In the genomic region with DNA sequence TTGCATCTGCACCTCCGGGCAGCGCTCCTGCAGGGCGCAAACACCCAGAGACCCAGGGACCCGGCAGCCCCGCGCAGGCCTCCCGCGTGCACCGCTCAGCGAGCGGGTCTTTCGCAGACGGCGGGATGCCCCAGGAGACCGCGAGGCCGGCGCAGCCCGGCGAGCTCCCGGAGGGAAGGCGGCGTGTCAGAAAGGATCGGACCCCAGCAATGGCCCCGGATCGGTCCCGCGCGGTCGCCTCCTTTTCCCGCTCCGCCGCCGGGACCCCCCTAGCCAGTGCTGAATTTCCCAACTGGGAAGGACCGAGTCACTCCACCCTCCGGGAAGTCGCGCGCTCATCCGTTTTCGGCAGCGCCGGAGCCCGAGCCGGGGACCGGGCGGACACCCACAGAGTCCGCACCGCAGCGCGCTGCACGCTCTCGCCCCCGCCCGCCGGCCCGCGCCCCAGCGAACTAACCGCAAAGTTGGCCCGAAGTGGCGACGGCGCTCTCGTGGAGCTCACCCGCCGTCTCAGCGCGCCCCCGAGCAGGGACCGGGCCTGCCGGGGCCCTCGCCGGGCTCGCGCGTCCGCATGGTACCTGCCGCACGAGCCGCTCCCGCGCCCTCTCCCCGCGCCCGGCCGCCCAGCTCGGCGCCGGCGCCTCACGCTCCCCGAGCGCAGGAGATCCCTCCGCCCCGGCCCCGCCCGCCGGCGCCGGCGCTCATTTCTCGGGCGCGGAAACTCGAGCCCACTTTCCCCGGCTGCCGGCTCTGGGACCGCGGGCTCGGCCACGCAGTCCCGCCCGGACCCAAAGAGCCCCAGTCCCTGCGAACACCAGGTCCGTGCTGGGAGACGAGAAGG, we compare ENCODE assay signal across 8 cellular contexts. TPM values are rescaled to one million over a fixed set of nuclear protein-coding genes. Genes with fewer than 3 reads are reported as not detected.
DNase-seq lines count a peak whose midpoint lies in the region; ATAC-seq and TF ChIP-seq lines count a peak whose summit lies in the region.

A gene with protein sequence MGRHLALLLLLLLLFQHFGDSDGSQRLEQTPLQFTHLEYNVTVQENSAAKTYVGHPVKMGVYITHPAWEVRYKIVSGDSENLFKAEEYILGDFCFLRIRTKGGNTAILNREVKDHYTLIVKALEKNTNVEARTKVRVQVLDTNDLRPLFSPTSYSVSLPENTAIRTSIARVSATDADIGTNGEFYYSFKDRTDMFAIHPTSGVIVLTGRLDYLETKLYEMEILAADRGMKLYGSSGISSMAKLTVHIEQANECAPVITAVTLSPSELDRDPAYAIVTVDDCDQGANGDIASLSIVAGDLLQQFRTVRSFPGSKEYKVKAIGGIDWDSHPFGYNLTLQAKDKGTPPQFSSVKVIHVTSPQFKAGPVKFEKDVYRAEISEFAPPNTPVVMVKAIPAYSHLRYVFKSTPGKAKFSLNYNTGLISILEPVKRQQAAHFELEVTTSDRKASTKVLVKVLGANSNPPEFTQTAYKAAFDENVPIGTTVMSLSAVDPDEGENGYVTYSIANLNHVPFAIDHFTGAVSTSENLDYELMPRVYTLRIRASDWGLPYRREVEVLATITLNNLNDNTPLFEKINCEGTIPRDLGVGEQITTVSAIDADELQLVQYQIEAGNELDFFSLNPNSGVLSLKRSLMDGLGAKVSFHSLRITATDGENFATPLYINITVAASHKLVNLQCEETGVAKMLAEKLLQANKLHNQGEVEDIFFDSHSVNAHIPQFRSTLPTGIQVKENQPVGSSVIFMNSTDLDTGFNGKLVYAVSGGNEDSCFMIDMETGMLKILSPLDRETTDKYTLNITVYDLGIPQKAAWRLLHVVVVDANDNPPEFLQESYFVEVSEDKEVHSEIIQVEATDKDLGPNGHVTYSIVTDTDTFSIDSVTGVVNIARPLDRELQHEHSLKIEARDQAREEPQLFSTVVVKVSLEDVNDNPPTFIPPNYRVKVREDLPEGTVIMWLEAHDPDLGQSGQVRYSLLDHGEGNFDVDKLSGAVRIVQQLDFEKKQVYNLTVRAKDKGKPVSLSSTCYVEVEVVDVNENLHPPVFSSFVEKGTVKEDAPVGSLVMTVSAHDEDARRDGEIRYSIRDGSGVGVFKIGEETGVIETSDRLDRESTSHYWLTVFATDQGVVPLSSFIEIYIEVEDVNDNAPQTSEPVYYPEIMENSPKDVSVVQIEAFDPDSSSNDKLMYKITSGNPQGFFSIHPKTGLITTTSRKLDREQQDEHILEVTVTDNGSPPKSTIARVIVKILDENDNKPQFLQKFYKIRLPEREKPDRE (N-terminal part only) (minus strand): TSS at position 650 of the 841 bp plus-strand sequence. CDS start 14,029 bp downstream, outside the sequence.

- H3K36me3 Mint-ChIP-seq in type B pancreatic cell = no peaks in the 10 kb centered on the region

- 6% methylated on average over 6 of the region's 117 CpGs for WGBS in SK-N-SH (ENCODE audit: low lambda C conversion rate)

- H3K4me2 ChIP-seq in SK-N-SH = peak within 1 kb of the TSS; percentile 85

- TF ChIP-seq CTCF in SK-N-SH (IDR thresholded peaks at IDR 0.05) (no peak), epithelial cell of proximal tubule (conservative IDR thresholded peaks at IDR 0.05; ENCODE audit: low read depth, low read length) (no peak), type B pancreatic cell (conservative IDR thresholded peaks at IDR 0.05) (no peak)

- H3K4me3 Mint-ChIP-seq in type B pancreatic cell = peak within 1 kb of the TSS; percentile 100

- peaks cover 13% of the 10 kb centered on the region; the same call in 1 of the 2 replicates for H3K9me3 ChIP-seq in SK-N-SH

- ATAC-seq in GM19463 (IDR thresholded peaks at IDR 0.05; ENCODE audit: unreplicated experiment) (peak; percentile 34), GM21526 (IDR thresholded peaks at IDR 0.05; ENCODE audit: low FRiP score, unreplicated experiment) (no peak)

- DNase-seq in SK-N-SH (peak; percentile 85), epithelial cell of proximal tubule (ENCODE audit: low read depth) (no peak), mesenteric fat pad (ENCODE audit: low spot score) (no peak), type B pancreatic cell (ENCODE audit: extremely low spot score, unreplicated experiment) (peak; percentile 87)
- DNase-seq in effector CD4-positive, alpha-beta T cell = no peak

- H2AFZ ChIP-seq in ACC112 (ENCODE audit: low read length, unreplicated experiment) (peak within 1 kb of the TSS; percentile 83), SK-N-SH (ENCODE audit: low read depth) (peak within 1 kb of the TSS; percentile 38; the same call in 1 of the 2 replicates)

- no peak for TF ChIP-seq EP300 in SK-N-SH (IDR thresholded peaks at IDR 0.05; ENCODE audit: borderline replicate concordance in 1 of 2, low read depth in 1 of 2, low read length in 1 of 2)

- peaks cover 18% of the 10 kb centered on the region for H3K4me1 ChIP-seq in ACC112 (ENCODE audit: control insufficient read depth, insufficient read depth, low read length, unreplicated experiment)
- H3K4me1 ChIP-seq in SK-N-SH (ENCODE audit: control insufficient read depth in 1 of 2, insufficient read depth in 2 of 2, low read depth in 1 of 2, low read length in 1 of 2) = peaks cover 0 to under 1% of the 10 kb centered on the region in 2 experiments; a peak in 3 of 4 replicates

- CTCF ChIA-PET in SK-N-SH (lab: Yijun Ruan, JAX) = interaction anchor here (1.6 kb wide), 1 partner anchor 54 kb away, joined by 3 read pairs; no protein-coding TSS in a partner anchor

- H3K36me3 ChIP-seq in ACC112 (ENCODE audit: insufficient read depth, low read length) (no peaks in the 10 kb centered on the region; the same call in 1 of the 2 replicates), SK-N-SH (replicated peaks in 1 of 2; ENCODE audit: control insufficient read depth in 1 of 2, insufficient read depth in 2 of 2, low read length in 1 of 2) (no peaks in the 10 kb centered on the region)

- POLR2A ChIA-PET in SK-N-SH (lab: Yijun Ruan, JAX) = no interaction called here

- no peaks in the 10 kb centered on the region for H3F3A ChIP-seq in SK-N-SH (replicated peaks; ENCODE audit: insufficient read depth)

- H3K27me3 ChIP-seq in ACC112 (ENCODE audit: insufficient read depth, low read length) (no peaks in the 10 kb centered on the region), SK-N-SH (ENCODE audit: insufficient read depth) (peaks cover 20% of the 10 kb centered on the region; the same call in 1 of the 2 replicates)

- H3K9ac ChIP-seq in SK-N-SH = peak within 1 kb of the TSS; percentile 86

- H3K79me2 ChIP-seq in ACC112 (ENCODE audit: control insufficient read depth, insufficient read depth, low read length, unreplicated experiment) = peaks cover 70% of the 10 kb centered on the region
- H3K79me2 ChIP-seq in SK-N-SH (ENCODE audit: insufficient read depth) = peaks cover 71% of the 10 kb centered on the region

- H3K9me3 Mint-ChIP-seq in type B pancreatic cell = no peaks in the 10 kb centered on the region

- H3K9me2 ChIP-seq in SK-N-SH = no peaks in the 10 kb centered on the region

- no peak for TF ChIP-seq RAD21 in SK-N-SH (IDR thresholded peaks at IDR 0.05; ENCODE audit: low read length)

- H3K27me3 Mint-ChIP-seq in type B pancreatic cell = peaks cover 6% of the 10 kb centered on the region

- H3K27ac ChIP-seq in ACC112 (ENCODE audit: low read depth, low read length) = peak within 1 kb of the TSS; percentile 57
- H3K27ac ChIP-seq in SK-N-SH (ENCODE audit: low read depth in 2 of 2, low read length in 1 of 2) = peak within 1 kb of the TSS in 1 of 2 experiments; percentile 77; a peak in 3 of 4 replicates

- H3K4me1 Mint-ChIP-seq in type B pancreatic cell (ENCODE audit: unreplicated experiment) = peaks cover 11% of the 10 kb centered on the region

- H4K20me1 ChIP-seq in SK-N-SH (ENCODE audit: insufficient read depth) = peaks cover 8% of the 10 kb centered on the region; the same call in 1 of the 2 replicates

- H3K27ac Mint-ChIP-seq in type B pancreatic cell = peak within 1 kb of the TSS; percentile 98

- H3K4me3 ChIP-seq in ACC112 (ENCODE audit: low read depth, low read length) (peak within 1 kb of the TSS; percentile 73), SK-N-SH (ENCODE audit: low read depth in 2 of 2, low read length in 1 of 2) (peak within 1 kb of the TSS; percentile 60 to 74), epithelial cell of proximal tubule (ENCODE audit: low read depth, low read length) (peak within 1 kb of the TSS; percentile 75)

TF ChIP-seq in SK-N-SH, 30 proteins besides CTCF, POLR2A, EP300 and RAD21 (continues in another document):
- TF ChIP-seq, protein P1, sequence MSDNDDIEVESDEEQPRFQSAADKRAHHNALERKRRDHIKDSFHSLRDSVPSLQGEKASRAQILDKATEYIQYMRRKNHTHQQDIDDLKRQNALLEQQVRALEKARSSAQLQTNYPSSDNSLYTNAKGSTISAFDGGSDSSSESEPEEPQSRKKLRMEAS (IDR thresholded peaks at IDR 0.05; ENCODE audit: low read depth) = no peak
- TF ChIP-seq TCF12 (IDR thresholded peaks at IDR 0.05) (no peak), FOXJ3 (CRISPR knock-in tag; IDR thresholded peaks at IDR 0.05) (no peak), TAF1 (IDR thresholded peaks at IDR 0.05; ENCODE audit: borderline replicate concordance, low read depth, low read length) (peak; percentile 72; the same call in 1 of the 2 replicates), POLR2AphosphoS5 (IDR thresholded peaks at IDR 0.05; ENCODE audit: low read depth, low read length) (peak; percentile 30; the same call in 1 of the 2 replicates), TEAD4 (IDR thresholded peaks at IDR 0.05; ENCODE audit: borderline replicate concordance, insufficient read depth) (no peak), YY1 (IDR thresholded peaks at IDR 0.05; ENCODE audit: low read depth) (no peak), SIN3A (IDR thresholded peaks at IDR 0.05; ENCODE audit: borderline replicate concordance, low read depth, low read length) (no peak), GATA2 (CRISPR knock-in tag; IDR thresholded peaks at IDR 0.05) (no peak), NFIC (IDR thresholded peaks at IDR 0.05; ENCODE audit: borderline replicate concordance) (no peak), CHD2 (IDR thresholded peaks at IDR 0.05; ENCODE audit: low read length, partially characterized antibody) (peak; percentile 57), JUND (IDR thresholded peaks at IDR 0.05) (no peak)
- TF ChIP-seq, protein P2, sequence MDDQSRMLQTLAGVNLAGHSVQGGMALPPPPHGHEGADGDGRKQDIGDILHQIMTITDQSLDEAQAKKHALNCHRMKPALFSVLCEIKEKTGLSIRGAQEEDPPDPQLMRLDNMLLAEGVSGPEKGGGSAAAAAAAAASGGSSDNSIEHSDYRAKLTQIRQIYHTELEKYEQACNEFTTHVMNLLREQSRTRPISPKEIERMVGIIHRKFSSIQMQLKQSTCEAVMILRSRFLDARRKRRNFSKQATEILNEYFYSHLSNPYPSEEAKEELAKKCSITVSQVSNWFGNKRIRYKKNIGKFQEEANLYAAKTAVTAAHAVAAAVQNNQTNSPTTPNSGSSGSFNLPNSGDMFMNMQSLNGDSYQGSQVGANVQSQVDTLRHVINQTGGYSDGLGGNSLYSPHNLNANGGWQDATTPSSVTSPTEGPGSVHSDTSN (IDR thresholded peaks at IDR 0.05) = peak; percentile 29

RNA-seq across cellular contexts. Expression of the gene that starts here (rescaled TPM):
- 32.2 and 41.3 TPM in 2 replicates for polyA plus RNA-seq in SK-N-SH (2012; rRNA removed)
- 24.5 and 30.8 TPM in 2 replicates for polyA plus RNA-seq in SK-N-SH (2012; cell fraction: cytosol; rRNA removed)
- polyA plus RNA-seq in SK-N-SH (2012; cell fraction: nucleus; rRNA removed) = 76.0 and 102 TPM in 2 replicates
- total RNA-seq in epithelial cell of proximal tubule = 109 and 178 TPM in 2 replicates
- 50.3 TPM for total RNA-seq in mesenteric fat pad
- 188 and 197 TPM in 2 replicates for total RNA-seq in type B pancreatic cell (ENCODE audit: low replicate concordance)

Comparison
In these comparisons a context has a peak if more than half of its experiments do, and no peak if none do; other contexts are left out.
1. DNase-seq: peak in SK-N-SH (single experiment) and type B pancreatic cell (single experiment); none in epithelial cell of proximal tubule (single experiment), mesenteric fat pad (single experiment) and effector CD4-positive, alpha-beta T cell (single experiment).
2. Peak in every context shown above with its lines, with median percentiles within 50 percentile points of each other: H3K4me3 ChIP-seq.